11 cellular contexts compared by ENCODE assay signal in the genomic region with DNA sequence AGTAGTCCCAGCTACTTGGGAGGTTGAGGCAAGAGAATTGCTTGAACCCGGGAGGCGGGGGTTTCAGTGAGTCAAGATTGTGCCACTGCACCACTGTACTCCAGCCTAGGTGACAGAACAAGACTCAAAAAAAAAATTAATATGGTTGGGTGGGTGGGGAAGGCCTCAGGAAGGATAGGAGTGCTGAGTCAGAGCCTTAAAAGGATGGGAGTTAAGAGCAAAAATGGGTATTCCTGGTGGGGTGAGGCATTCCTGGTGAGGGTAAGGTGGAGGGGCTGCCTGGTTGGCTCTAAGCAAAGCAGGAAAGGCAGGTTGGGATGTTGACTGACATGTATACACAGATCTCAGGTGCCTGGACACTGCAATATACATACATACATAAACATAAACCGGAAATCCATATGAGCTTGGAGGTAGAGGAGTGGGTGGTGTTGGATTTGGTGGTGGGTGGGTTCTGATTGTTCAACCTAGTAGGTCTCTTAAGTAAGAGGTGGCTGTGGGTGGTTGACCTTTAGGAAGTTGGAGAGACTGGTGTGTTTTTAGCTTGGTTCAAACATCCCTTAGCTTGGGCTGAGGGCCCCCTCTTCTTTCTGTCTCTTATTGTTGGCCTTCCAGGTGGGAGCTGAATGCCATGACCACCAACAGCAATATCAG. TPM values are rescaled to one million over a fixed set of nuclear protein-coding genes. Genes with fewer than 3 reads are reported as not detected.
A peak's percentile ranks its signal among the peaks of the same experiment; 100 is the strongest.
DNase-seq lines count a peak whose midpoint lies in the region; ATAC-seq and TF ChIP-seq lines count a peak whose summit lies in the region.
"Had no signal": no experiment of that assay in that cellular context is flagged by ENCODE, and none has a peak within 500 bp of the region (broad histone marks: within the 10 kb centered on the region; RNA-seq: fewer than 3 reads in every experiment).

No MANE protein-coding gene starts in this region.

- H3K4me3 Mint-ChIP-seq in activated CD4-positive, alpha-beta T cell treated with anti-CD3 and anti-CD28 coated beads, Interleukin-2, amount 10 ng/mL, durations not matched to agents 7 days and 5 days, result peak overlapping the region; percentile 31
- H3K4me3 Mint-ChIP-seq in T-cell, result peak overlapping the region; percentile 46 to 93 (median 57)

- TF ChIP-seq CTCF in gastroesophageal sphincter (IDR thresholded peaks at IDR 0.05), result no peak

- CTCF ChIA-PET in activated CD4-positive, alpha-beta T cell treated with anti-CD3 and anti-CD28 coated beads, Interleukin-2, amount 10 ng/mL, durations not matched to agents 7 days and 5 days (lab: Charles Lee), result interaction anchor here (1.0 to 1.1 kb wide), 3 partner anchors 10 to 24 kb away, joined by 4 read pairs; no protein-coding TSS in a partner anchor
- CTCF ChIA-PET in T-cell (lab: Charles Lee), result interaction anchor here in 1 of 2 donors (0.7 kb wide), 1 partner anchor 41 kb away, joined by 3 read pairs; the partner anchor contains the start of gene PEX6

- H3K27ac ChIP-seq in gastroesophageal sphincter, result peak overlapping the region in 3 of 4 donors; percentile 90 to 94 (median 91)
- peak overlapping the region; percentile 92 for H3K27ac ChIP-seq in skeletal muscle tissue (ENCODE audit: low read depth, low read length)

- no peak for DNase-seq in activated CD4-positive, alpha-beta T cell treated with anti-CD3 and anti-CD28 coated beads, Interleukin-2, amount 10 ng/mL, durations not matched to agents 7 days and 5 days
- no peak for DNase-seq in activated CD4-positive, alpha-beta T cell treated with anti-CD3 and anti-CD28 coated beads, Interleukin-2, amount 50 U/mL, for 1 hour
- DNase-seq in T-cell (no peak), H4 (ENCODE audit: low spot score) (no peak)
- DNase-seq: mammary epithelial cell, NCI-H146, T-helper 9 cell had no signal

- H3K4me1 ChIP-seq in gastroesophageal sphincter (peaks cover 0 to 69% (median 43%) of the 10 kb centered on the region in 3 donors), skeletal muscle tissue (ENCODE audit: control insufficient read depth in 3 of 3, insufficient read depth in 3 of 3, low read length in 3 of 3) (peaks cover 73 to 76% (median 74%) of the 10 kb centered on the region in 3 donors)

- 80 to 87% methylated on average over 1 to 3 of the region's 3 CpGs for WGBS in gastroesophageal sphincter (ENCODE audit: low coverage in 1 of 2), 2 donors

- no peaks in the 10 kb centered on the region for H3K27me3 Mint-ChIP-seq in activated CD4-positive, alpha-beta T cell treated with anti-CD3 and anti-CD28 coated beads, Interleukin-2, amount 10 ng/mL, durations not matched to agents 7 days and 5 days
- no peaks in the 10 kb centered on the region for H3K27me3 Mint-ChIP-seq in T-cell

- H3K27me3 ChIP-seq in gastroesophageal sphincter (no peaks in the 10 kb centered on the region), skeletal muscle tissue (ENCODE audit: control insufficient read depth in 3 of 3, insufficient read depth in 3 of 3, low read length in 3 of 3) (no peaks in the 10 kb centered on the region)

- peak overlapping the region in 2 of 3 donors; percentile 38 to 91 for H3K9ac ChIP-seq in skeletal muscle tissue (ENCODE audit: low read depth in 1 of 3, low read length in 3 of 3)

- H3K36me3 ChIP-seq in gastroesophageal sphincter (peaks cover 0 to 63% of the 10 kb centered on the region in 2 donors), skeletal muscle tissue (ENCODE audit: control insufficient read depth in 3 of 3, insufficient read depth in 3 of 3, low read length in 3 of 3) (peaks cover 32 to 48% (median 44%) of the 10 kb centered on the region in 3 donors)

- peak overlapping the region; percentile 20 for H3K27ac Mint-ChIP-seq in activated CD4-positive, alpha-beta T cell treated with anti-CD3 and anti-CD28 coated beads, Interleukin-2, amount 10 ng/mL, durations not matched to agents 7 days and 5 days
- H3K27ac Mint-ChIP-seq in T-cell, result peak overlapping the region in 1 of 2 donors; percentile 74

- POLR2A ChIA-PET in activated CD4-positive, alpha-beta T cell treated with anti-CD3 and anti-CD28 coated beads, Interleukin-2, amount 10 ng/mL, durations not matched to agents 7 days and 5 days (lab: Charles Lee), result no interaction called here
- POLR2A ChIA-PET in T-cell (lab: Charles Lee), result interaction anchor here in 1 of 2 donors (0.6 kb wide), 1 partner anchor 91 kb away, joined by 4 read pairs; the partner anchor contains the start of gene CNPY3

- TF ChIP-seq POLR2A in gastroesophageal sphincter (IDR thresholded peaks at IDR 0.05), result no peak

- TF ChIP-seq EP300 in gastroesophageal sphincter (IDR thresholded peaks at IDR 0.05), result no peak

- no peak for ATAC-seq in T-cell (replicated peaks in 1 of 4)
- ATAC-seq in gastroesophageal sphincter, result no peak
- ATAC-seq in GM18907 (IDR thresholded peaks at IDR 0.05; ENCODE audit: unreplicated experiment), result no peak
- no peak for ATAC-seq in GM18870 (IDR thresholded peaks at IDR 0.05; ENCODE audit: unreplicated experiment)

- peaks cover 45% of the 10 kb centered on the region for H3K36me3 Mint-ChIP-seq in activated CD4-positive, alpha-beta T cell treated with anti-CD3 and anti-CD28 coated beads, Interleukin-2, amount 10 ng/mL, durations not matched to agents 7 days and 5 days (ENCODE audit: low read depth)
- H3K36me3 Mint-ChIP-seq in T-cell, result peaks cover 31% of the 10 kb centered on the region

- H3K4me3 ChIP-seq in gastroesophageal sphincter (no peak overlapping the region), skeletal muscle tissue (ENCODE audit: low read length in 3 of 3) (peak overlapping the region; percentile 69 to 99 (median 99))

- H3K9me3 ChIP-seq in gastroesophageal sphincter (no peaks in the 10 kb centered on the region), skeletal muscle tissue (ENCODE audit: control insufficient read depth in 3 of 3, low read length in 3 of 3) (no peaks in the 10 kb centered on the region)

- no peaks in the 10 kb centered on the region for H3K9me3 Mint-ChIP-seq in activated CD4-positive, alpha-beta T cell treated with anti-CD3 and anti-CD28 coated beads, Interleukin-2, amount 10 ng/mL, durations not matched to agents 7 days and 5 days
- no peaks in the 10 kb centered on the region for H3K9me3 Mint-ChIP-seq in T-cell

- H3K4me1 Mint-ChIP-seq in activated CD4-positive, alpha-beta T cell treated with anti-CD3 and anti-CD28 coated beads, Interleukin-2, amount 10 ng/mL, durations not matched to agents 7 days and 5 days, result peaks cover 30% of the 10 kb centered on the region
- peaks cover 35 to 55% (median 51%) of the 10 kb centered on the region in 3 donors for H3K4me1 Mint-ChIP-seq in T-cell

RNA-seq across cellular contexts. Expression of gene RRP36, which starts 1.2 kb away (rescaled TPM):
- total RNA-seq in activated CD4-positive, alpha-beta T cell treated with anti-CD3 and anti-CD28 coated beads, Interleukin-2, amount 10 ng/mL, durations not matched to agents 7 days and 5 days, result 10 to 100 TPM; 65.3 to 68.4 TPM
- total RNA-seq in T-cell (10 to 100 TPM; 27.3 to 51.2 (median 47.3) TPM), gastroesophageal sphincter (10 to 100 TPM; 52.8 to 62.5 (median 59.8) TPM), skeletal muscle tissue (40.7 TPM)
- total RNA-seq in H4 (2014; rRNA removed; shearing (Covaris generic)), result 204 and 205 TPM in 2 replicates

RNA-seq across cellular contexts. Expression of gene KLHDC3, which starts 6.1 kb away (rescaled TPM):
- total RNA-seq in activated CD4-positive, alpha-beta T cell treated with anti-CD3 and anti-CD28 coated beads, Interleukin-2, amount 10 ng/mL, durations not matched to agents 7 days and 5 days, result 10 to 100 TPM; 64.7 to 74.2 TPM
- 10 to 100 TPM; 40.5 to 75.3 (median 66.9) TPM for total RNA-seq in T-cell
- 100 to 1,000 TPM in 3 of 4 donors, 10 to 100 TPM in 1; 96.9 to 145 (median 129) TPM for total RNA-seq in gastroesophageal sphincter
- 267 TPM for total RNA-seq in skeletal muscle tissue
- total RNA-seq in H4 (2014; rRNA removed; shearing (Covaris generic)), result 77.4 and 95.0 TPM in 2 replicates

RNA-seq across cellular contexts. Expression of gene MEA1, which starts 6.4 kb away (rescaled TPM):
- total RNA-seq in activated CD4-positive, alpha-beta T cell treated with anti-CD3 and anti-CD28 coated beads, Interleukin-2, amount 10 ng/mL, durations not matched to agents 7 days and 5 days, result 10 to 100 TPM; 58.9 to 70.1 TPM
- 10 to 100 TPM; 20.5 to 38.7 (median 34.0) TPM for total RNA-seq in T-cell
- total RNA-seq in gastroesophageal sphincter, result 10 to 100 TPM; 56.0 to 62.1 (median 58.3) TPM
- 29.7 TPM for total RNA-seq in skeletal muscle tissue
- 154 and 171 TPM in 2 replicates for total RNA-seq in H4 (2014; rRNA removed; shearing (Covaris generic))

RNA-seq across cellular contexts. Expression of gene CUL7, which starts 33.5 kb away (rescaled TPM):
- total RNA-seq in activated CD4-positive, alpha-beta T cell treated with anti-CD3 and anti-CD28 coated beads, Interleukin-2, amount 10 ng/mL, durations not matched to agents 7 days and 5 days, result 10 to 100 TPM in 1 of 2 experiments, 1 to 10 TPM in 1; 9.7 to 11.2 TPM
- total RNA-seq in T-cell (10 to 100 TPM in 3 of 5 donors, 1 to 10 TPM in 2; 6.9 to 15.9 (median 11.6) TPM), gastroesophageal sphincter (10 to 100 TPM; 10.9 to 16.6 (median 13.5) TPM), skeletal muscle tissue (27.1 TPM)
- 12.8 and 13.2 TPM in 2 replicates for total RNA-seq in H4 (2014; rRNA removed; shearing (Covaris generic))

RNA-seq across cellular contexts. Expression of gene PPP2R5D, which starts 35.8 kb away (rescaled TPM):
- 10 to 100 TPM; 62.0 to 68.1 TPM for total RNA-seq in activated CD4-positive, alpha-beta T cell treated with anti-CD3 and anti-CD28 coated beads, Interleukin-2, amount 10 ng/mL, durations not matched to agents 7 days and 5 days
- total RNA-seq in T-cell, result 10 to 100 TPM; 27.8 to 35.1 (median 33.3) TPM
- 10 to 100 TPM; 30.0 to 45.1 (median 36.3) TPM for total RNA-seq in gastroesophageal sphincter
- total RNA-seq in skeletal muscle tissue, result 31.3 TPM
- 61.1 and 70.8 TPM in 2 replicates for total RNA-seq in H4 (2014; rRNA removed; shearing (Covaris generic))

Comparison
In these comparisons a context has a peak if more than half of its experiments do, and no peak if none do; other contexts are left out.
1. H3K4me3 ChIP-seq: peak in skeletal muscle tissue (3 of 3); none in gastroesophageal sphincter (0 of 2).